17 cellular contexts compared by ENCODE assay signal in genomic region chr3:187026321-187026678, GRCh38.
A peak's percentile ranks its signal among the peaks of the same experiment; 100 is the strongest.
DNase-seq lines count a peak whose midpoint lies in the region; ATAC-seq and TF ChIP-seq lines count a peak whose summit lies in the region.
"Had no signal": no experiment of that assay in that cellular context is flagged by ENCODE, and none has a peak within 500 bp of the region (broad histone marks: within the 10 kb centered on the region; RNA-seq: fewer than 3 reads in every experiment).

No MANE protein-coding gene starts in this region.

- no peak for DNase-seq in GM06990 (ENCODE audit: extremely low read depth, insufficient read length)
- no peak for DNase-seq in naive B cell
- no peak for DNase-seq in NCI-H226
- no peak for DNase-seq in activated effector memory CD4-positive, alpha-beta T cell treated with Interleukin-2 at 50 U/mL for 16 hours
- DNase-seq in NCI-H748 (lab: John Stamatoyannopoulos, UW; ENCODE audit: unreplicated experiment) = no peak
- DNase-seq: amniotic stem cell, C1 segment of cervical spinal cord, EL, H7, left cardiac atrium, NCI-H1105 treated with DMSO at 0.1 percent for 48 hours, uterus had no signal

- H3K9ac ChIP-seq in BLaER1 = no peak overlapping the region

- H3K27ac Mint-ChIP-seq in activated T-helper 17 cell treated with anti-CD3 and anti-CD28 coated beads, Interleukin-2, amount 50 U/mL, for 72 hours = peak overlapping the region; percentile 93
- H3K27ac Mint-ChIP-seq in naive B cell = peak overlapping the region; percentile 89 to 99 (median 98)

- H3K27me3 ChIP-seq in BLaER1 = no peaks in the 10 kb centered on the region
- no peaks in the 10 kb centered on the region for H3K27me3 ChIP-seq in GM06990 (replicated peaks; ENCODE audit: control insufficient read depth, insufficient read depth, low read length)
- H3K27me3 ChIP-seq: uterus had no signal

- 0 out of 2 replicates have a peak overlapping the region, but pooled peaks have one; percentile 21 for H3K4me3 ChIP-seq in BLaER1
- peak overlapping the region; percentile 67 for H3K4me3 ChIP-seq in GM06990 (replicated peaks; ENCODE audit: low read depth, low read length)
- H3K4me3 ChIP-seq: uterus had no signal

- no peak overlapping the region for H3K27ac ChIP-seq in BLaER1
- H3K27ac ChIP-seq: uterus had no signal

- H4K20me1 ChIP-seq in BLaER1 = peaks cover 98% of the 10 kb centered on the region

- H3K9me3 Mint-ChIP-seq in activated T-helper 17 cell treated with anti-CD3 and anti-CD28 coated beads, Interleukin-2, amount 50 U/mL, for 72 hours = peaks cover 4% of the 10 kb centered on the region
- peaks cover 0 to 5% (median 0%) of the 10 kb centered on the region in 7 donors for H3K9me3 Mint-ChIP-seq in naive B cell

- peaks cover 95% of the 10 kb centered on the region for H3K4me1 ChIP-seq in BLaER1
- H3K4me1 ChIP-seq: uterus had no signal

- H3K9me3 ChIP-seq in BLaER1 = peaks cover 6% of the 10 kb centered on the region; the same call in 1 of the 2 replicates
- H3K9me3 ChIP-seq: uterus had no signal

- H3K36me3 Mint-ChIP-seq in activated T-helper 17 cell treated with anti-CD3 and anti-CD28 coated beads, Interleukin-2, amount 50 U/mL, for 72 hours (ENCODE audit: low read depth) = peaks cover 57% of the 10 kb centered on the region
- H3K36me3 Mint-ChIP-seq in naive B cell = peaks cover 14 to 26% of the 10 kb centered on the region in 2 donors

- H3K27me3 Mint-ChIP-seq in activated T-helper 17 cell treated with anti-CD3 and anti-CD28 coated beads, Interleukin-2, amount 50 U/mL, for 72 hours = no peaks in the 10 kb centered on the region
- no peaks in the 10 kb centered on the region for H3K27me3 Mint-ChIP-seq in naive B cell

- H3K36me3 ChIP-seq in BLaER1 (peaks cover 7% of the 10 kb centered on the region; the same call in 1 of the 2 replicates), GM06990 (ENCODE audit: control insufficient read depth, insufficient read depth, low read length) (peaks cover 2% of the 10 kb centered on the region)
- H3K36me3 ChIP-seq: uterus had no signal

- H3K4me3 Mint-ChIP-seq in activated T-helper 17 cell treated with anti-CD3 and anti-CD28 coated beads, Interleukin-2, amount 50 U/mL, for 72 hours = peak overlapping the region; percentile 86
- peak overlapping the region; percentile 79 to 94 (median 88) for H3K4me3 Mint-ChIP-seq in naive B cell

- ATAC-seq in activated T-helper 17 cell treated with anti-CD3 and anti-CD28 coated beads, Interleukin-2, amount 50 U/mL, for 72 hours (replicated peaks) = no peak
- ATAC-seq in naive B cell (ENCODE audit: low read depth in 2 of 2) (no peak), GM18870 (IDR thresholded peaks at IDR 0.05; ENCODE audit: unreplicated experiment) (no peak)
- ATAC-seq: esophagus mucosa, Panc1 had no signal

- H3K4me2 ChIP-seq in BLaER1 = peak overlapping the region; percentile 66

- H3K4me1 Mint-ChIP-seq in activated T-helper 17 cell treated with anti-CD3 and anti-CD28 coated beads, Interleukin-2, amount 50 U/mL, for 72 hours = peaks cover 37% of the 10 kb centered on the region
- H3K4me1 Mint-ChIP-seq in naive B cell = peaks cover 64 to 93% (median 85%) of the 10 kb centered on the region in 3 donors

- no peak for TF ChIP-seq CTCF in GM06990 (IDR thresholded peaks at IDR 0.05; ENCODE audit: insufficient read depth, low read length, poor library complexity, severe bottlenecking)
